9 cellular contexts compared by ENCODE assay signal in the genomic region with DNA sequence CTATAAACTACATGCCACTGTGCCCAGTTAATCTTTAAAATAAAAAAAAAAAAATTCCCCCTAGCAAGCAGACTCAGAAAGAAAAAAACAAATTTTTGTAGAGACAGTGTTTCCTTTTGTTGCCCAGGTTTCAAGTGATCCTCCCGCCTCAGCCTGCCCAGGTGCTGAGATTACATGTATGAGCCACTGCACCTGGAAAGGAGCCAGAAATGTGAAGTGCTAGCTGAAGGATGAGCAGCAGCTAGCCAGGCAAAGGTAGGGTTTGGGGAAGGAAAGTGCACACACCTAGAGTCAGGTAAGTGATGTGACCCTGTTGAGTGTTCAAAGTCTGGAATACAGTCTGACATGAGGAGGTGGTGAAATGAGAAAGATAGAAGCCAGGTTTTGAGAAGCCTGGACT. TPM values are rescaled to one million over a fixed set of nuclear protein-coding genes. Genes with fewer than 3 reads are reported as not detected.
DNase-seq lines count a peak whose midpoint lies in the region; FAIRE-seq and TF ChIP-seq lines count a peak whose summit lies in the region.
"Had no signal": no experiment of that assay in that cellular context is flagged by ENCODE, and none has a peak within 500 bp of the region (broad histone marks: within the 10 kb centered on the region; RNA-seq: fewer than 3 reads in every experiment).

No MANE protein-coding gene starts in this region.

- DNase-seq in A673 (ENCODE audit: low spot score) (no peak), HFF-Myc (ENCODE audit: extremely low read depth, low read depth) (no peak), RWPE1 (ENCODE audit: low spot score) (peak; percentile 55), T-helper 9 cell (no peak), SHP77 treated with DMSO at 0.1 percent for 48 hours (lab: John Stamatoyannopoulos, UW) (no peak), spleen (no peak), urothelium cell line (ENCODE audit: low spot score) (no peak)

- H3K4me1 ChIP-seq in A673 (ENCODE audit: insufficient read depth, low read length, poor library complexity, severe bottlenecking): peaks cover 11% of the 10 kb centered on the region
- no peaks in the 10 kb centered on the region for H3K4me1 ChIP-seq in iPS-20b (ENCODE audit: insufficient read depth, low read length)
- peaks cover 13 to 42% (median 28%) of the 10 kb centered on the region in 6 donors for H3K4me1 ChIP-seq in spleen

- CTCF ChIA-PET in A673 (lab: Charles Lee): no interaction called here
- CTCF ChIA-PET in RWPE1 (lab: Yijun Ruan, JAX): no interaction called here

- H3K27ac ChIP-seq in A673 (ENCODE audit: low read depth, low read length, poor library complexity, severe bottlenecking) (no peak overlapping the region), RWPE1 (peak overlapping the region; percentile 38), iPS-20b (ENCODE audit: low read length) (no peak overlapping the region), spleen (no peak overlapping the region)

- H3K9me3 ChIP-seq in A673 (ENCODE audit: low read depth, low read length, poor library complexity, severe bottlenecking) (no peaks in the 10 kb centered on the region), iPS-20b (ENCODE audit: insufficient read depth, low read depth, low read length) (no peaks in the 10 kb centered on the region), spleen (no peaks in the 10 kb centered on the region)

- no peak for TF ChIP-seq POLR2A in spleen (IDR thresholded peaks at IDR 0.05)

- TF ChIP-seq CTCF in A673 (conservative IDR thresholded peaks at IDR 0.05; ENCODE audit: low read depth, low read length) (no peak), HFF-Myc (IDR thresholded peaks at IDR 0.05; ENCODE audit: low read depth, low read length, missing control alignments) (no peak), RWPE1 (conservative IDR thresholded peaks at IDR 0.05; ENCODE audit: low read depth) (no peak), spleen (IDR thresholded peaks at IDR 0.05 in 8 of 11, conservative IDR thresholded peaks at IDR 0.05 in 3 of 11) (no peak)

- BruUV-seq in A673 (replicated peaks; lab: Mats Ljungman, UMichigan): no TSS peak

- H3K4me3 ChIP-seq in A673 (ENCODE audit: low read depth, low read length, poor library complexity, severe bottlenecking) (peak overlapping the region; percentile 69), HFF-Myc (replicated peaks; ENCODE audit: low read depth, low read length) (peak overlapping the region; percentile 86), iPS-20b (ENCODE audit: low read length) (peak overlapping the region; percentile 91), spleen (peak overlapping the region in 4 of 8 donors; percentile 86 to 94 (median 88))

- FAIRE-seq in urothelium cell line (lab: Jason Lieb, UNC): no peak

- intact Hi-C loops in A673 (cut with micrococcal nuclease; ENCODE audit: unreplicated experiment) (no loop called here), spleen (cut with DNase I; ENCODE audit: low total_unique reads) (no loop called here)

- no peaks in the 10 kb centered on the region for H3K27me3 ChIP-seq in A673 (replicated peaks; ENCODE audit: insufficient read depth, low read depth, low read length, poor library complexity)
- H3K27me3 ChIP-seq in iPS-20b (ENCODE audit: insufficient read depth, low read length): no peaks in the 10 kb centered on the region
- no peaks in the 10 kb centered on the region for H3K27me3 ChIP-seq in spleen (replicated peaks in 1 of 7)
- H3K27me3 ChIP-seq: dorsolateral prefrontal cortex had no signal

- POLR2A ChIA-PET in A673 (lab: Charles Lee; ENCODE audit: low non-redundant PET) (no interaction called here), RWPE1 (lab: Yijun Ruan, JAX; ENCODE audit: low non-redundant PET) (interaction anchor here (0.6 kb wide), 2 partner anchors 10 to 53 kb away, joined by 3 to 4 read pairs; partner anchors contain the start of gene CCDC163)

- H3K9ac ChIP-seq in iPS-20b (ENCODE audit: low read depth, low read length): peak overlapping the region; percentile 23; the same call in 1 of the 2 replicates

- WGBS in spleen, 5 donors: 68 to 86% (median 83%) methylated on average over 1 of the region's 1 CpG

- H3K36me3 ChIP-seq in A673 (ENCODE audit: insufficient read depth, low read length, poor library complexity, severe bottlenecking): peaks cover 26% of the 10 kb centered on the region
- peaks cover 40% of the 10 kb centered on the region for H3K36me3 ChIP-seq in iPS-20b (ENCODE audit: insufficient read depth, low read depth, low read length)
- peaks cover 0 to 48% (median 10%) of the 10 kb centered on the region in 6 donors for H3K36me3 ChIP-seq in spleen

RNA-seq across cellular contexts. Expression of gene AKR1A1, which starts 1.7 kb away (rescaled TPM):
- total RNA-seq in A673 (2021): 183 and 189 TPM in 2 replicates
- total RNA-seq in spleen: 100 to 1,000 TPM in 5 of 7 donors, 10 to 100 TPM in 2; 68.8 to 147 (median 123) TPM
- polyA plus RNA-seq in spleen: 100 to 1,000 TPM; 132 to 150 (median 142) TPM

RNA-seq across cellular contexts. Expression of gene PRDX1, which starts 30.6 kb away (rescaled TPM):
- total RNA-seq in A673 (2021) (947 and 1,108 TPM in 2 replicates), spleen (100 to 1,000 TPM; 156 to 265 (median 242) TPM)
- 100 to 1,000 TPM; 258 to 457 (median 407) TPM for polyA plus RNA-seq in spleen

RNA-seq across cellular contexts. Expression of gene NASP, which starts 31.5 kb away (rescaled TPM):
- total RNA-seq in A673 (2021) (392 and 403 TPM in 2 replicates), spleen (100 to 1,000 TPM in 5 of 7 donors, 10 to 100 TPM in 2; 85.1 to 143 (median 110) TPM)
- 100 to 1,000 TPM; 132 to 151 (median 139) TPM for polyA plus RNA-seq in spleen

RNA-seq across cellular contexts. Expression of gene MMACHC, which starts 52.2 kb away (rescaled TPM):
- total RNA-seq in A673 (2021): 14.4 and 16.2 TPM in 2 replicates
- 1 to 10 TPM; 1.2 to 5.8 (median 4.7) TPM for total RNA-seq in spleen
- polyA plus RNA-seq in spleen: 1 to 10 TPM in 2 of 3 donors, under 1 TPM in 1; 0.65 to 1.9 (median 1.0) TPM

RNA-seq across cellular contexts. Expression of gene CCDC163, which starts 52.4 kb away (rescaled TPM):
- 2.3 and 2.5 TPM in 2 replicates for total RNA-seq in A673 (2021)
- 1 to 10 TPM; 1.1 to 6.1 (median 3.0) TPM for total RNA-seq in spleen
- 1 to 10 TPM in 2 of 3 donors, under 1 TPM in 1; 0.83 to 3.1 (median 2.7) TPM for polyA plus RNA-seq in spleen
